Comparison of ENCODE assay signal across 11 cellular contexts in genomic region chr11:10666976-10667892, GRCh38. TPM values are rescaled to one million over a fixed set of nuclear protein-coding genes. Genes with fewer than 3 reads are reported as not detected.
A peak's percentile ranks its signal among the peaks of the same experiment; 100 is the strongest.
DNase-seq lines count a peak whose midpoint lies in the region; ATAC-seq and TF ChIP-seq lines count a peak whose summit lies in the region.
"Had no signal": no experiment of that assay in that cellular context is flagged by ENCODE, and none has a peak within 500 bp of the region (broad histone marks: within the 10 kb centered on the region; RNA-seq: fewer than 3 reads in every experiment).

No MANE protein-coding gene starts in this region.

- no peaks in the 10 kb centered on the region for H3K9me3 ChIP-seq in colonic mucosa
- H3K9me3 ChIP-seq: lower lobe of right lung had no signal

- no peak for ATAC-seq in activated T-cell treated with anti-CD3 and anti-CD28 coated beads, Interleukin-2, amount 50 U/mL, for 4 hours
- ATAC-seq in activated T-cell treated with anti-CD3 and anti-CD28 coated beads, Interleukin-2, amount 50 U/mL, for 72 hours (replicated peaks in 1 of 2): no peak
- ATAC-seq: right cardiac atrium had no signal

- H3K4me3 ChIP-seq in ACC112 (ENCODE audit: low read depth, low read length) (no peak overlapping the region), colonic mucosa (no peak overlapping the region)
- H3K4me3 ChIP-seq: lower lobe of right lung had no signal

- H3K27ac ChIP-seq in ACC112 (ENCODE audit: low read depth, low read length) (peak overlapping the region; percentile 56), colonic mucosa (no peak overlapping the region)
- H3K27ac ChIP-seq: lower lobe of right lung had no signal

- H2AFZ ChIP-seq in ACC112 (ENCODE audit: low read length, unreplicated experiment): peak overlapping the region; percentile 71

- DNase-seq in LHCN-M2 (ENCODE audit: low read depth): peak; percentile 41
- DNase-seq in dedifferentiated amniotic fluid mesenchymal stem cell (ENCODE audit: extremely low spot score): peak; percentile 59
- DNase-seq in non-pigmented ciliary epithelial cell (ENCODE audit: low read depth): peak; percentile 52
- no peak for DNase-seq in COLO668 (lab: John Stamatoyannopoulos, UW; ENCODE audit: unreplicated experiment)
- no peak for DNase-seq in activated T-cell treated with anti-CD3 and anti-CD28 coated beads, Interleukin-2, amount 50 U/mL, for 4 hours
- no peak for DNase-seq in activated T-cell treated with anti-CD3 and anti-CD28 coated beads, Interleukin-2, amount 50 U/mL, for 72 hours
- DNase-seq in colonic mucosa: no peak
- DNase-seq: lower lobe of right lung, NCI-H2081 treated with DMSO at 0.1 percent for 48 hours, right cardiac atrium had no signal

- no peaks in the 10 kb centered on the region for H3K9me3 Mint-ChIP-seq in activated T-cell treated with anti-CD3 and anti-CD28 coated beads, Interleukin-2, amount 50 U/mL, for 4 hours
- no peaks in the 10 kb centered on the region for H3K9me3 Mint-ChIP-seq in activated T-cell treated with anti-CD3 and anti-CD28 coated beads, Interleukin-2, amount 50 U/mL, for 72 hours

- H3K27me3 ChIP-seq in ACC112 (ENCODE audit: insufficient read depth, low read length): no peaks in the 10 kb centered on the region
- H3K27me3 ChIP-seq in colonic mucosa: no peaks in the 10 kb centered on the region

- no peaks in the 10 kb centered on the region for H3K36me3 Mint-ChIP-seq in activated T-cell treated with anti-CD3 and anti-CD28 coated beads, Interleukin-2, amount 50 U/mL, for 4 hours (ENCODE audit: insufficient read depth)
- no peaks in the 10 kb centered on the region for H3K36me3 Mint-ChIP-seq in activated T-cell treated with anti-CD3 and anti-CD28 coated beads, Interleukin-2, amount 50 U/mL, for 72 hours (ENCODE audit: insufficient read depth in 2 of 2)

- peaks cover 3% of the 10 kb centered on the region for H3K27me3 Mint-ChIP-seq in activated T-cell treated with anti-CD3 and anti-CD28 coated beads, Interleukin-2, amount 50 U/mL, for 4 hours (ENCODE audit: low read depth)
- peaks cover 18% of the 10 kb centered on the region for H3K27me3 Mint-ChIP-seq in activated T-cell treated with anti-CD3 and anti-CD28 coated beads, Interleukin-2, amount 50 U/mL, for 72 hours (ENCODE audit: low read depth)

- H3K79me2 ChIP-seq in ACC112 (ENCODE audit: control insufficient read depth, insufficient read depth, low read length, unreplicated experiment): no peaks in the 10 kb centered on the region

- no peaks in the 10 kb centered on the region for H3K36me3 ChIP-seq in ACC112 (ENCODE audit: insufficient read depth, low read length)
- H3K36me3 ChIP-seq in colonic mucosa: no peaks in the 10 kb centered on the region
- H3K36me3 ChIP-seq: lower lobe of right lung had no signal

- intact Hi-C loops in colonic mucosa (cut with DNase I): no loop called here

- no peak for TF ChIP-seq CTCF in colonic mucosa (IDR thresholded peaks at IDR 0.05)

- H3K4me1 Mint-ChIP-seq in activated T-cell treated with anti-CD3 and anti-CD28 coated beads, Interleukin-2, amount 50 U/mL, for 4 hours (ENCODE audit: low read depth): no peaks in the 10 kb centered on the region
- no peaks in the 10 kb centered on the region for H3K4me1 Mint-ChIP-seq in activated T-cell treated with anti-CD3 and anti-CD28 coated beads, Interleukin-2, amount 50 U/mL, for 72 hours (ENCODE audit: low read depth)

- H3K4me3 Mint-ChIP-seq in activated T-cell treated with anti-CD3 and anti-CD28 coated beads, Interleukin-2, amount 50 U/mL, for 4 hours: no peak overlapping the region
- H3K4me3 Mint-ChIP-seq in activated T-cell treated with anti-CD3 and anti-CD28 coated beads, Interleukin-2, amount 50 U/mL, for 72 hours: no peak overlapping the region

- peak overlapping the region in 1 of 2 donors; percentile 15 for H3K9ac ChIP-seq in colonic mucosa (ENCODE audit: low read depth in 2 of 2, low read length in 2 of 2)

- H3K27ac Mint-ChIP-seq in activated T-cell treated with anti-CD3 and anti-CD28 coated beads, Interleukin-2, amount 50 U/mL, for 72 hours: no peak overlapping the region

- H3K4me1 ChIP-seq in ACC112 (ENCODE audit: control insufficient read depth, insufficient read depth, low read length, unreplicated experiment) (peaks cover 32% of the 10 kb centered on the region), colonic mucosa (no peaks in the 10 kb centered on the region)

RNA-seq across cellular contexts. Expression of gene IRAG1, which starts 26.3 kb away (rescaled TPM):
- total RNA-seq in LHCN-M2 (2014; rRNA removed) (0.38 and 1.3 TPM in 2 replicates), colonic mucosa (10 to 100 TPM in 1 of 2 donors, 1 to 10 TPM in 1; 3.5 to 18.7 TPM)
- polyA plus RNA-seq in LHCN-M2 (2012): 0.22 TPM
- under 1 TPM; 0.08 to 0.14 (median 0.08) TPM for total RNA-seq in activated T-cell treated with anti-CD3 and anti-CD28 coated beads, Interleukin-2, amount 50 U/mL, for 4 hours
- total RNA-seq in activated T-cell treated with anti-CD3 and anti-CD28 coated beads, Interleukin-2, amount 50 U/mL, for 72 hours: under 1 TPM in 1 of 2 donors, not detected in 1; 0.09 TPM

Comparison
In these comparisons a context has a peak if more than half of its experiments do, and no peak if none do; other contexts are left out.
1. DNase-seq: peak in LHCN-M2 (single experiment), dedifferentiated amniotic fluid mesenchymal stem cell (single experiment) and non-pigmented ciliary epithelial cell (single experiment); none in COLO668 (single experiment), activated T-cell treated with anti-CD3 and anti-CD28 coated beads, Interleukin-2, amount 50 U/mL, for 4 hours (single experiment), activated T-cell treated with anti-CD3 and anti-CD28 coated beads, Interleukin-2, amount 50 U/mL, for 72 hours (0 of 2) and colonic mucosa (single experiment).